22 cellular contexts compared by ENCODE assay signal in the genomic region with DNA sequence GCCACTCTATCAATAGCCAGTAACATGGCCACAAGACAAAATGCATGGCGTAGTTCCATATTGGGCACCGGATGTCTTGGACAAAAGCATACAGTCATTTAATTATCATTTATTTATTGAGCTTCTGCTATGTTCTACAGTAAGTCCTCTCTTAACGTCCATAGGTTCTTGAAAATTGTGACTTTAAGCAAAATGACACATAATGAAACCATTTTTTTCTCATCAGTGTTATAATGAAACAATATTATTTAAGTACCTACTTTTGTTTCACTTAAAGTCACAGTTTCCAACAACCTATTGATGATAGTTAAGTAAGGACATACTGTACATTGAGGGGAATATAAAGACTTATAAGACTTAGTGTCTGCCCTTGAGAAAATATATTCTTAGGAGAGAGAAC.
DNase-seq lines count a peak whose midpoint lies in the region; ATAC-seq and TF ChIP-seq lines count a peak whose summit lies in the region.
"Had no signal": no experiment of that assay in that cellular context is flagged by ENCODE, and none has a peak within 500 bp of the region (broad histone marks: within the 10 kb centered on the region; RNA-seq: fewer than 3 reads in every experiment).

No MANE protein-coding gene starts in this region.

- H3K36me3 Mint-ChIP-seq in activated T-cell treated with anti-CD3 and anti-CD28 coated beads, Interleukin-2, amount 50 U/mL, for 24 hours (ENCODE audit: low read depth): peaks cover 95% of the 10 kb centered on the region
- H3K36me3 Mint-ChIP-seq in HFFc6 (ENCODE audit: low read depth): peaks cover 71% of the 10 kb centered on the region
- H3K36me3 Mint-ChIP-seq in activated naive CD4-positive, alpha-beta T cell treated with anti-CD3 and anti-CD28 coated beads, Interleukin-2, amount 50 U/mL, for 72 hours: peaks cover 42 to 64% of the 10 kb centered on the region in 2 donors
- peaks cover 75% of the 10 kb centered on the region for H3K36me3 Mint-ChIP-seq in stimulated activated memory B cell treated with anti-CD40 and anti-IgM and Interleukin-4, amounts not matched to agents 10 μg/mL and 1 μg/mL and 100 μg/mL, for 72 hours

- no peak for TF ChIP-seq CTCF in HFFc6 (IDR thresholded peaks at IDR 0.05)

- H3K9me3 Mint-ChIP-seq in activated T-cell treated with anti-CD3 and anti-CD28 coated beads, Interleukin-2, amount 50 U/mL, for 24 hours: peaks cover 2% of the 10 kb centered on the region
- H3K9me3 Mint-ChIP-seq in HFFc6: no peaks in the 10 kb centered on the region
- peaks cover 0 to 6% of the 10 kb centered on the region in 2 donors for H3K9me3 Mint-ChIP-seq in activated naive CD4-positive, alpha-beta T cell treated with anti-CD3 and anti-CD28 coated beads, Interleukin-2, amount 50 U/mL, for 72 hours
- no peaks in the 10 kb centered on the region for H3K9me3 Mint-ChIP-seq in stimulated activated memory B cell treated with anti-CD40 and anti-IgM and Interleukin-4, amounts not matched to agents 10 μg/mL and 1 μg/mL and 100 μg/mL, for 72 hours
- H3K9me3 Mint-ChIP-seq: activated B cell treated with CpG ODN at 0.5 μM for 24 hours, H9 had no signal

- H3K4me1 Mint-ChIP-seq in activated T-cell treated with anti-CD3 and anti-CD28 coated beads, Interleukin-2, amount 50 U/mL, for 24 hours (ENCODE audit: low read depth): peaks cover 76% of the 10 kb centered on the region
- peaks cover 66% of the 10 kb centered on the region for H3K4me1 Mint-ChIP-seq in HFFc6 (ENCODE audit: low read depth)
- peaks cover 36% of the 10 kb centered on the region for H3K4me1 Mint-ChIP-seq in stimulated activated memory B cell treated with anti-CD40 and anti-IgM and Interleukin-4, amounts not matched to agents 10 μg/mL and 1 μg/mL and 100 μg/mL, for 72 hours

- H3K27me3 Mint-ChIP-seq in activated T-cell treated with anti-CD3 and anti-CD28 coated beads, Interleukin-2, amount 50 U/mL, for 24 hours: no peaks in the 10 kb centered on the region
- no peaks in the 10 kb centered on the region; the same call in 1 of the 2 replicates for H3K27me3 Mint-ChIP-seq in HFFc6 (ENCODE audit: insufficient read depth)
- no peaks in the 10 kb centered on the region for H3K27me3 Mint-ChIP-seq in stimulated activated memory B cell treated with anti-CD40 and anti-IgM and Interleukin-4, amounts not matched to agents 10 μg/mL and 1 μg/mL and 100 μg/mL, for 72 hours
- H3K27me3 Mint-ChIP-seq: activated B cell treated with CpG ODN at 0.5 μM for 24 hours had no signal

- peak; percentile 16 to 42 for ATAC-seq in activated naive CD4-positive, alpha-beta T cell treated with anti-CD3 and anti-CD28 coated beads, Interleukin-2, amount 50 U/mL, for 72 hours
- no peak for ATAC-seq in stimulated activated memory B cell treated with anti-CD40 and anti-IgM and Interleukin-4, amounts not matched to agents 10 μg/mL and 1 μg/mL and 100 μg/mL, for 72 hours

- peak overlapping the region; percentile 41 for H3K4me3 Mint-ChIP-seq in activated T-cell treated with anti-CD3 and anti-CD28 coated beads, Interleukin-2, amount 50 U/mL, for 24 hours
- no peak overlapping the region for H3K4me3 Mint-ChIP-seq in HFFc6
- no peak overlapping the region for H3K4me3 Mint-ChIP-seq in stimulated activated memory B cell treated with anti-CD40 and anti-IgM and Interleukin-4, amounts not matched to agents 10 μg/mL and 1 μg/mL and 100 μg/mL, for 72 hours
- H3K4me3 Mint-ChIP-seq: activated B cell treated with CpG ODN at 0.5 μM for 24 hours, H9 had no signal

- DNase-seq in activated T-cell treated with anti-CD3 and anti-CD28 coated beads, Interleukin-2, amount 50 U/mL, for 24 hours: no peak
- DNase-seq in activated T-cell treated with anti-CD3 and anti-CD28 coated beads for 4 hours: no peak
- DNase-seq in HFFc6: no peak
- DNase-seq in activated naive CD4-positive, alpha-beta T cell treated with anti-CD3 and anti-CD28 coated beads, Interleukin-2, amount 50 U/mL, for 72 hours (ENCODE audit: low spot score in 2 of 2): no peak
- no peak for DNase-seq in NCI-H2081 treated with DMSO at 0.1 percent for 48 hours (lab: John Stamatoyannopoulos, UW)
- no peak for DNase-seq in NCI-H2029 (lab: John Stamatoyannopoulos, UW)
- no peak for DNase-seq in RKO (ENCODE audit: low spot score)
- DNase-seq: activated B cell treated with CpG ODN at 0.5 μM for 24 hours; anterior cingulate cortex; C1 segment of cervical spinal cord; DMS53; effector memory CD4-positive, alpha-beta T cell; H9; left ventricle myocardium inferior; NCI-H2029 treated with DMSO at 0.1 percent for 48 hours; NCI-H524; nucleus accumbens; SHP77 treated with DMSO at 0.1 percent for 48 hours; stimulated activated CD4-positive, alpha-beta T cell treated with anti-CD3 and anti-CD28 coated beads, Interleukin-15, amount 100 ng/mL, for 24 hours; stimulated activated naive CD4-positive, alpha-beta T cell; trophoblast cell had no signal

- H3K27ac Mint-ChIP-seq in activated T-cell treated with anti-CD3 and anti-CD28 coated beads, Interleukin-2, amount 50 U/mL, for 24 hours: peak overlapping the region; percentile 94
- H3K27ac Mint-ChIP-seq in HFFc6: peak overlapping the region; percentile 89; the same call in 1 of the 2 replicates
- H3K27ac Mint-ChIP-seq in activated naive CD4-positive, alpha-beta T cell treated with anti-CD3 and anti-CD28 coated beads, Interleukin-2, amount 50 U/mL, for 72 hours: peak overlapping the region; percentile 78 to 99
- H3K27ac Mint-ChIP-seq in stimulated activated memory B cell treated with anti-CD40 and anti-IgM and Interleukin-4, amounts not matched to agents 10 μg/mL and 1 μg/mL and 100 μg/mL, for 72 hours: peak overlapping the region; percentile 74
